Comparison of ENCODE assay signal across 2 cellular contexts in genomic region chr12:65811968-65812700, GRCh38.
TF ChIP-seq lines count a peak whose summit lies in the region.

No MANE protein-coding gene starts in this region.

TF ChIP-seq in IMR-90, 13 proteins besides CTCF, POLR2A, EP300 and RAD21:
- TF ChIP-seq MAFK (IDR thresholded peaks at IDR 0.05; ENCODE audit: low read depth, low read length) (no peak), ELK1 (IDR thresholded peaks at IDR 0.05; ENCODE audit: borderline replicate concordance, low read depth, low read length) (no peak), MAZ (IDR thresholded peaks at IDR 0.05; ENCODE audit: borderline replicate concordance, low read depth, low read length) (no peak), BHLHE40 (IDR thresholded peaks at IDR 0.05; ENCODE audit: low read depth, low read length) (no peak), RFX5 (IDR thresholded peaks at IDR 0.05; ENCODE audit: low read depth, low read length) (no peak), CEBPB (IDR thresholded peaks at IDR 0.05; ENCODE audit: low read depth, low read length) (no peak), MXI1 (IDR thresholded peaks at IDR 0.05; ENCODE audit: borderline replicate concordance, low read depth, low read length) (no peak), RCOR1 (IDR thresholded peaks at IDR 0.05; ENCODE audit: insufficient replicate concordance, low read length) (no peak), CHD1 (IDR thresholded peaks at IDR 0.05; ENCODE audit: low read depth, low read length) (no peak), NFE2L2 (IDR thresholded peaks at IDR 0.05; ENCODE audit: low read depth, low read length) (no peak), FOS (IDR thresholded peaks at IDR 0.05; ENCODE audit: low read depth, low read length) (no peak), SMC3 (IDR thresholded peaks at IDR 0.05; ENCODE audit: low read depth, low read length) (no peak), USF2 (IDR thresholded peaks at IDR 0.05; ENCODE audit: low read depth, low read length) (no peak)

TF ChIP-seq in GM12878, 131 proteins besides CTCF, POLR2A, EP300 and RAD21:
- no peak for TF ChIP-seq DPF2 (IDR thresholded peaks at IDR 0.05)
- TF ChIP-seq RUNX3 (IDR thresholded peaks at IDR 0.05; ENCODE audit: low read length), result peak; percentile 26; the same call in 1 of the 2 replicates
